ENCODE assay signal across 11 cellular contexts in genomic region chr6:35599761-35600658, GRCh38.
A peak's percentile ranks its signal among the peaks of the same experiment; 100 is the strongest.
DNase-seq lines count a peak whose midpoint lies in the region; ATAC-seq, FAIRE-seq and TF ChIP-seq lines count a peak whose summit lies in the region.
"Had no signal": no experiment of that assay in that cellular context is flagged by ENCODE, and none has a peak within 500 bp of the region (broad histone marks: within the 10 kb centered on the region; RNA-seq: fewer than 3 reads in every experiment).

No MANE protein-coding gene starts in this region.

- ATAC-seq in stimulated activated memory B cell treated with anti-CD40 and anti-IgM and Interleukin-4, amounts not matched to agents 10 μg/mL and 1 μg/mL and 100 μg/mL, for 72 hours = no peak
- ATAC-seq in GM19467 (IDR thresholded peaks at IDR 0.05; ENCODE audit: unreplicated experiment) = no peak
- no peak for ATAC-seq in GM21717 (IDR thresholded peaks at IDR 0.05; ENCODE audit: unreplicated experiment)

- peaks cover 36% of the 10 kb centered on the region for H3K36me3 Mint-ChIP-seq in activated T-helper 2 cell treated with anti-CD3 and anti-CD28 coated beads, Interferon-gamma antibody, Interleukin-2, Interleukin-4, amounts not matched to agents 10 μg/mL and 5 μg/mL and 100 μg/mL, durations not matched to agents 14 hours and 24 hours and 36 hours (ENCODE audit: low read depth)
- H3K36me3 Mint-ChIP-seq in immature natural killer cell = peaks cover 5 to 16% (median 15%) of the 10 kb centered on the region in 3 donors
- H3K36me3 Mint-ChIP-seq in stimulated activated memory B cell treated with anti-CD40 and anti-IgM and Interleukin-4, amounts not matched to agents 10 μg/mL and 1 μg/mL and 100 μg/mL, for 72 hours = peaks cover 15% of the 10 kb centered on the region

- H3K27me3 ChIP-seq in HL-60 (ENCODE audit: insufficient read depth, poor library complexity, severe bottlenecking) (no peaks in the 10 kb centered on the region), SJCRH30 (peaks cover 4% of the 10 kb centered on the region; the same call in 1 of the 2 replicates)

- FAIRE-seq in RCC 7860 (lab: Jason Lieb, UNC) = no peak

- no peak overlapping the region for H3K4me3 Mint-ChIP-seq in activated T-helper 2 cell treated with anti-CD3 and anti-CD28 coated beads, Interferon-gamma antibody, Interleukin-2, Interleukin-4, amounts not matched to agents 10 μg/mL and 5 μg/mL and 100 μg/mL, durations not matched to agents 14 hours and 24 hours and 36 hours (ENCODE audit: low read depth)
- peak overlapping the region in 4 of 5 donors; percentile 70 to 75 (median 74) for H3K4me3 Mint-ChIP-seq in immature natural killer cell
- no peak overlapping the region for H3K4me3 Mint-ChIP-seq in stimulated activated memory B cell treated with anti-CD40 and anti-IgM and Interleukin-4, amounts not matched to agents 10 μg/mL and 1 μg/mL and 100 μg/mL, for 72 hours
- H3K4me3 Mint-ChIP-seq: activated B cell treated with CpG ODN at 0.5 μM for 24 hours had no signal

- TF ChIP-seq CTCF in HL-60 (IDR thresholded peaks at IDR 0.05; ENCODE audit: insufficient read depth, low read length) = no peak

- no peaks in the 10 kb centered on the region for H3K9me3 Mint-ChIP-seq in activated T-helper 2 cell treated with anti-CD3 and anti-CD28 coated beads, Interferon-gamma antibody, Interleukin-2, Interleukin-4, amounts not matched to agents 10 μg/mL and 5 μg/mL and 100 μg/mL, durations not matched to agents 14 hours and 24 hours and 36 hours
- H3K9me3 Mint-ChIP-seq in immature natural killer cell = no peaks in the 10 kb centered on the region
- H3K9me3 Mint-ChIP-seq in stimulated activated memory B cell treated with anti-CD40 and anti-IgM and Interleukin-4, amounts not matched to agents 10 μg/mL and 1 μg/mL and 100 μg/mL, for 72 hours = no peaks in the 10 kb centered on the region
- H3K9me3 Mint-ChIP-seq: activated B cell treated with CpG ODN at 0.5 μM for 24 hours, naive B cell had no signal

- intact Hi-C loops in activated T-helper 2 cell treated with anti-CD3 and anti-CD28 coated beads, Interferon-gamma antibody, Interleukin-2, Interleukin-4, amounts not matched to agents 10 μg/mL and 5 μg/mL and 100 μg/mL, durations not matched to agents 14 hours and 24 hours and 36 hours (cut with micrococcal nuclease) = loop anchor here (5.0 kb wide), 3 partner anchors 67 to 137 kb away; partner anchors contain the start of genes ARMC12 and FKBP5

- H3K27ac ChIP-seq in HL-60 (replicated peaks) (peak overlapping the region; percentile 71), SJCRH30 (no peak overlapping the region)

- H3K4me3 ChIP-seq in HL-60 (replicated peaks; ENCODE audit: insufficient read depth, low read length) (no peak overlapping the region), SJCRH30 (no peak overlapping the region)

- no peaks in the 10 kb centered on the region for H3K36me3 ChIP-seq in SJCRH30

- no peaks in the 10 kb centered on the region for H3K27me3 Mint-ChIP-seq in activated T-helper 2 cell treated with anti-CD3 and anti-CD28 coated beads, Interferon-gamma antibody, Interleukin-2, Interleukin-4, amounts not matched to agents 10 μg/mL and 5 μg/mL and 100 μg/mL, durations not matched to agents 14 hours and 24 hours and 36 hours (ENCODE audit: low read depth)
- H3K27me3 Mint-ChIP-seq in immature natural killer cell (ENCODE audit: low read depth in 3 of 3) = no peaks in the 10 kb centered on the region
- no peaks in the 10 kb centered on the region for H3K27me3 Mint-ChIP-seq in stimulated activated memory B cell treated with anti-CD40 and anti-IgM and Interleukin-4, amounts not matched to agents 10 μg/mL and 1 μg/mL and 100 μg/mL, for 72 hours
- H3K27me3 Mint-ChIP-seq: activated B cell treated with CpG ODN at 0.5 μM for 24 hours, naive B cell had no signal

- no peaks in the 10 kb centered on the region for H3K9me3 ChIP-seq in SJCRH30 (replicated peaks)

- H3K4me1 Mint-ChIP-seq in activated T-helper 2 cell treated with anti-CD3 and anti-CD28 coated beads, Interferon-gamma antibody, Interleukin-2, Interleukin-4, amounts not matched to agents 10 μg/mL and 5 μg/mL and 100 μg/mL, durations not matched to agents 14 hours and 24 hours and 36 hours (ENCODE audit: low read depth) = peaks cover 46% of the 10 kb centered on the region
- H3K4me1 Mint-ChIP-seq in immature natural killer cell = peaks cover 37 to 38% of the 10 kb centered on the region in 2 donors
- H3K4me1 Mint-ChIP-seq in stimulated activated memory B cell treated with anti-CD40 and anti-IgM and Interleukin-4, amounts not matched to agents 10 μg/mL and 1 μg/mL and 100 μg/mL, for 72 hours = peaks cover 24% of the 10 kb centered on the region

- H3K4me1 ChIP-seq in SJCRH30 = peaks cover 8% of the 10 kb centered on the region

- DNase-seq in HL-60 (ENCODE audit: low read depth in 1 of 2, low spot score in 1 of 2) (no peak), immature natural killer cell (no peak), SJCRH30 (no peak), RCC 7860 (ENCODE audit: low spot score) (no peak)
- DNase-seq in activated T-helper 2 cell treated with anti-CD3 and anti-CD28 coated beads, Interferon-gamma antibody, Interleukin-2, Interleukin-4, amounts not matched to agents 10 μg/mL and 5 μg/mL and 100 μg/mL, durations not matched to agents 14 hours and 24 hours and 36 hours (ENCODE audit: low spot score) = no peak
- DNase-seq: activated B cell treated with CpG ODN at 0.5 μM for 24 hours, naive B cell, NCI-H446 treated with DMSO at 0.1 percent for 48 hours had no signal

- H3K27ac Mint-ChIP-seq in activated T-helper 2 cell treated with anti-CD3 and anti-CD28 coated beads, Interferon-gamma antibody, Interleukin-2, Interleukin-4, amounts not matched to agents 10 μg/mL and 5 μg/mL and 100 μg/mL, durations not matched to agents 14 hours and 24 hours and 36 hours = peak overlapping the region; percentile 43
- H3K27ac Mint-ChIP-seq in immature natural killer cell = peak overlapping the region; percentile 60 to 93 (median 82)
- peak overlapping the region; percentile 44 for H3K27ac Mint-ChIP-seq in stimulated activated memory B cell treated with anti-CD40 and anti-IgM and Interleukin-4, amounts not matched to agents 10 μg/mL and 1 μg/mL and 100 μg/mL, for 72 hours
- H3K27ac Mint-ChIP-seq: activated B cell treated with CpG ODN at 0.5 μM for 24 hours had no signal

Comparison
In these comparisons a context has a peak if more than half of its experiments do, and no peak if none do; other contexts are left out.
1. H3K4me3 Mint-ChIP-seq: peak in immature natural killer cell (4 of 5); none in activated T-helper 2 cell treated with anti-CD3 and anti-CD28 coated beads, Interferon-gamma antibody, Interleukin-2, Interleukin-4, amounts not matched to agents 10 μg/mL and 5 μg/mL and 100 μg/mL, durations not matched to agents 14 hours and 24 hours and 36 hours (single experiment) and stimulated activated memory B cell treated with anti-CD40 and anti-IgM and Interleukin-4, amounts not matched to agents 10 μg/mL and 1 μg/mL and 100 μg/mL, for 72 hours (single experiment).
2. Peak in every context shown above with its lines, with median percentiles within 50 percentile points of each other: H3K27ac Mint-ChIP-seq.